In the genomic region with DNA sequence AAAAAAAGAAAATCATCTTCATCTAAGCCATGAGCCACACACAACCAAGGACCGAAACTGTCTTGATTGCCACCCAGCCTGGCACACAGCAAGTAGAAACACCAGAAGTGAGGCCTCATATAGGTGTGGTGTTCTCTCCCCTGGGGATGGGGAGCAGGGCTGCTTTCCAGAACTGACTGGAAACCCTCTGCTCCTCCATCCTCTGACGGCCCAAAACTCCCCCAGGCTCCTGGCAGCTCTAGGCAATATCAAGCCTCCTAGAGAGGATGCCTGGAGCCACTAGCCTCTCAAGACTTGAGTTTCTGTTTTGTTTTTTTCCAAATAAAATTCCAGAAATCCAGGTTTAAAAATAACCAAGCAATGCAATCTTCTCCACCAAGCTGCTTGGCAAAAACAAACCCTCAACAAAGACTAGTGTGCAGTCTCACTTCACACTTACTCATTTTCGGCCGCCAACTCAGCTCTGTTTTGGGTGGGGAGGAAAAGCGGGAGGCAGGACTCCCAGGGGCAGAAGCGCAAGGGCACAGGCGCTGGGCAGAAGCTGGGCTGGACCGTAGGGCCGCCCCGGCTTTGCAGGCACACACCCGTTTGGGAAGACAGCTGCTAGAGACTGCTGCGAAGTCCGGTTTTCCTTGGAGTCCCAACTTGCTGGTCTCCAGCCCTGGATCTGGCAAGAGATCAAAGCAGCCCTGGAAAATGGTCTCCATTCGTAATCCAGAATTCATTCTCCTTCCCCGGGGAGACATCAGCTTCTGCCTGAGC, we compare ENCODE assay signal across 12 cellular contexts.
DNase-seq lines count a peak whose midpoint lies in the region; ATAC-seq and TF ChIP-seq lines count a peak whose summit lies in the region.
"Had no signal": no experiment of that assay in that cellular context is flagged by ENCODE, and none has a peak within 500 bp of the region (broad histone marks: within the 10 kb centered on the region; RNA-seq: fewer than 3 reads in every experiment).

No MANE protein-coding gene starts in this region.

- H3K27ac ChIP-seq in gastrocnemius medialis, result peak overlapping the region; percentile 49 to 70 (median 62)
- H3K27ac ChIP-seq: WERI-Rb-1 had no signal

- no peaks in the 10 kb centered on the region for H3K27me3 ChIP-seq in gastrocnemius medialis

- no peak for TF ChIP-seq POLR2A in gastrocnemius medialis (IDR thresholded peaks at IDR 0.05)

- H3K4me1 ChIP-seq in gastrocnemius medialis, result peaks cover 3 to 8% of the 10 kb centered on the region in 2 donors
- H3K4me1 ChIP-seq: Caco-2 had no signal

- in situ Hi-C loops in astrocyte of the spinal cord (cut with HindIII; ENCODE audit: low sequenced_read_pairs), result no loop called here
- in situ Hi-C loops in gastrocnemius medialis (cut with MboI; ENCODE audit: low sequenced_read_pairs in 4 of 4), result no loop called here

- H3K36me3 ChIP-seq in gastrocnemius medialis, result no peaks in the 10 kb centered on the region
- H3K36me3 ChIP-seq: WERI-Rb-1 had no signal

- no peak overlapping the region for H3K4me3 ChIP-seq in astrocyte of the spinal cord (ENCODE audit: low read depth, low read length)
- peak overlapping the region; percentile 11 to 36 (median 22) for H3K4me3 ChIP-seq in gastrocnemius medialis

- intact Hi-C loops in gastrocnemius medialis (cut with DNase I; ENCODE audit: low total_unique reads), result no loop called here

- DNase-seq in D341Med (ENCODE audit: low spot score) (peak; percentile 27), astrocyte of the spinal cord (ENCODE audit: low read depth, low spot score) (peak; percentile 42), hepatic stellate cell (ENCODE audit: low spot score) (peak; percentile 64), gastrocnemius medialis (peak; percentile 15 to 52), NCI-H1048 (lab: John Stamatoyannopoulos, UW) (no peak), NCI-H2171 treated with DMSO at 0.1 percent for 48 hours (lab: John Stamatoyannopoulos, UW) (no peak), SW480 (ENCODE audit: low spot score) (no peak)
- DNase-seq: Caco-2, kidney, NCI-H2171, WERI-Rb-1 had no signal

- TF ChIP-seq CTCF in astrocyte of the spinal cord (IDR thresholded peaks at IDR 0.05; ENCODE audit: low read depth, low read length) (no peak), gastrocnemius medialis (IDR thresholded peaks at IDR 0.05 in 4 of 5, conservative IDR thresholded peaks at IDR 0.05 in 1 of 5) (no peak)

- ATAC-seq in gastrocnemius medialis (peak; percentile 46 to 52), GM18498 (IDR thresholded peaks at IDR 0.05; ENCODE audit: unreplicated experiment) (no peak)

- no peaks in the 10 kb centered on the region for H3K9me3 ChIP-seq in gastrocnemius medialis
- H3K9me3 ChIP-seq: Caco-2 had no signal

Comparison
In these comparisons a context has a peak if more than half of its experiments do, and no peak if none do; other contexts are left out.
1. DNase-seq: peak in D341Med (single experiment), astrocyte of the spinal cord (single experiment), hepatic stellate cell (single experiment) and gastrocnemius medialis (2 of 2); none in NCI-H1048 (single experiment), NCI-H2171 treated with DMSO at 0.1 percent for 48 hours (single experiment) and SW480 (single experiment).